Comparison of ENCODE assay signal across 13 cellular contexts in genomic region chr14:90336985-90337384, GRCh38. TPM values are rescaled to one million over a fixed set of nuclear protein-coding genes. Genes with fewer than 3 reads are reported as not detected.
A peak's percentile ranks its signal among the peaks of the same experiment; 100 is the strongest.
DNase-seq lines count a peak whose midpoint lies in the region; ATAC-seq and TF ChIP-seq lines count a peak whose summit lies in the region.
"Had no signal": no experiment of that assay in that cellular context is flagged by ENCODE, and none has a peak within 500 bp of the region (broad histone marks: within the 10 kb centered on the region; RNA-seq: fewer than 3 reads in every experiment).

No MANE protein-coding gene starts in this region.

- H4K20me1 ChIP-seq in smooth muscle cell (ENCODE audit: low read depth): no peaks in the 10 kb centered on the region

- 82% methylated on average over 2 of the region's 2 CpGs for WGBS in smooth muscle cell (ENCODE audit: low lambda C conversion rate)

- no peak overlapping the region for H3K4me3 Mint-ChIP-seq in glutamatergic neuron (ENCODE audit: unreplicated experiment)

- no peaks in the 10 kb centered on the region for H3K4me1 ChIP-seq in smooth muscle cell (ENCODE audit: low read depth)

- H3K9ac ChIP-seq in smooth muscle cell (ENCODE audit: low read depth): no peak overlapping the region

- H3K9me3 ChIP-seq in smooth muscle cell (replicated peaks; ENCODE audit: low read depth): no peaks in the 10 kb centered on the region

- H3K9me3 Mint-ChIP-seq in glutamatergic neuron (ENCODE audit: unreplicated experiment): peaks cover 2% of the 10 kb centered on the region

- ATAC-seq in esophagus mucosa: peak; percentile 56

- peaks cover 7% of the 10 kb centered on the region for H3F3A ChIP-seq in smooth muscle cell (ENCODE audit: low read depth)

- no peak overlapping the region for H2AFZ ChIP-seq in smooth muscle cell (ENCODE audit: low read depth)

- H3K27ac Mint-ChIP-seq in glutamatergic neuron (ENCODE audit: unreplicated experiment): no peak overlapping the region

- H3K4me1 Mint-ChIP-seq in glutamatergic neuron (ENCODE audit: low read depth, unreplicated experiment): peaks cover 1% of the 10 kb centered on the region

- DNase-seq in HPDE6-E6E7 (ENCODE audit: extremely low spot score) (peak; percentile 58), NCI-H510A treated with DMSO at 0.1 percent for 48 hours (lab: John Stamatoyannopoulos, UW) (peak; percentile 15), smooth muscle cell (lab: John Stamatoyannopoulos, UW; ENCODE audit: unreplicated experiment) (no peak), iPS-NIHi11 (ENCODE audit: low spot score) (no peak), NK-92 (lab: John Stamatoyannopoulos, UW; ENCODE audit: unreplicated experiment) (no peak), glutamatergic neuron (no peak)
- DNase-seq: DND-41; GOT3; NCI-H1436; NCI-H2081; NK-92 treated with Interleukin-12 subunit alpha and Interleukin-12 subunit beta, amount 100 ng/mL, for 24 hours had no signal

- H3K4me2 ChIP-seq in smooth muscle cell: peak overlapping the region; percentile 2

- no peaks in the 10 kb centered on the region for H3K79me2 ChIP-seq in smooth muscle cell (ENCODE audit: low read depth)

- TF ChIP-seq CTCF in smooth muscle cell (IDR thresholded peaks at IDR 0.05; ENCODE audit: borderline replicate concordance, insufficient read depth, poor library complexity, severe bottlenecking) (no peak), glutamatergic neuron (IDR thresholded peaks at IDR 0.05; ENCODE audit: partially characterized antibody, unreplicated experiment) (no peak)

- no peak overlapping the region for H3K4me3 ChIP-seq in smooth muscle cell

- no peaks in the 10 kb centered on the region for H3K36me3 ChIP-seq in smooth muscle cell (ENCODE audit: low read depth)

- H3K27me3 Mint-ChIP-seq in glutamatergic neuron (ENCODE audit: unreplicated experiment): peaks cover 3% of the 10 kb centered on the region

- H3K27me3 ChIP-seq in smooth muscle cell (ENCODE audit: low read depth): peaks cover 29% of the 10 kb centered on the region

- no peak overlapping the region for H3K27ac ChIP-seq in smooth muscle cell (ENCODE audit: low read depth)
- H3K27ac ChIP-seq: HL-60 had no signal

- H3K36me3 Mint-ChIP-seq in glutamatergic neuron (ENCODE audit: unreplicated experiment): no peaks in the 10 kb centered on the region

RNA-seq across cellular contexts. Expression of gene NRDE2, which starts 5.2 kb away (rescaled TPM):
- total RNA-seq in esophagus mucosa (12.2 TPM), smooth muscle cell (7.5 and 8.0 TPM in 2 replicates), glutamatergic neuron (ENCODE audit: unreplicated experiment) (22.4 TPM)
- 9.9 and 17.5 TPM in 2 replicates for polyA plus RNA-seq in smooth muscle cell

RNA-seq across cellular contexts. Expression of gene CALM1, which starts 59.8 kb away (rescaled TPM):
- total RNA-seq in esophagus mucosa (420 TPM), smooth muscle cell (289 and 302 TPM in 2 replicates), glutamatergic neuron (ENCODE audit: unreplicated experiment) (590 TPM)
- 545 and 597 TPM in 2 replicates for polyA plus RNA-seq in smooth muscle cell

Comparison
In these comparisons a context has a peak if more than half of its experiments do, and no peak if none do; other contexts are left out.
1. DNase-seq: peak in HPDE6-E6E7 (single experiment) and NCI-H510A treated with DMSO at 0.1 percent for 48 hours (single experiment); none in smooth muscle cell (single experiment), iPS-NIHi11 (single experiment), NK-92 (single experiment) and glutamatergic neuron (single experiment).